Comparison of ENCODE assay signal across 15 cellular contexts in genomic region chr6:96468281-96468680, GRCh38.
"Had no signal": no experiment of that assay in that cellular context is flagged by ENCODE, and none has a peak within 500 bp of the region (broad histone marks: within the 10 kb centered on the region; RNA-seq: fewer than 3 reads in every experiment).

No MANE protein-coding gene starts in this region.

- H3K9me3 ChIP-seq: colonic mucosa, psoas muscle, upper lobe of right lung, vagina had no signal

- H3K27me3 ChIP-seq: colonic mucosa, hepatocyte, upper lobe of right lung, vagina had no signal

- H3K36me3 Mint-ChIP-seq: naive thymus-derived CD4-positive, alpha-beta T cell had no signal

- H3K36me3 ChIP-seq: colonic mucosa, upper lobe of right lung, vagina had no signal

- H3K27ac Mint-ChIP-seq: naive thymus-derived CD4-positive, alpha-beta T cell had no signal

- H3K4me1 ChIP-seq: colonic mucosa, psoas muscle, upper lobe of right lung, vagina had no signal

- DNase-seq: colonic mucosa; dermis blood vessel endothelial cell; erythroblast; foreskin melanocyte; kidney glomerular epithelial cell; mesendoderm; naive thymus-derived CD4-positive, alpha-beta T cell; psoas muscle; stimulated activated CD4-positive, alpha-beta T cell treated with anti-CD3 and anti-CD28 coated beads, Interleukin-2, amount 100 ng/mL, for 24 hours; stimulated activated CD4-positive, alpha-beta T cell treated with anti-CD3 and anti-CD28 coated beads, Interleukin-4, amount 100 ng/mL, for 4 hours; stimulated activated naive CD4-positive, alpha-beta T cell; upper lobe of right lung had no signal

- H3K4me3 Mint-ChIP-seq: naive thymus-derived CD4-positive, alpha-beta T cell had no signal

- ATAC-seq: naive thymus-derived CD4-positive, alpha-beta T cell; psoas muscle; sciatic nerve; upper lobe of right lung had no signal

- H3K27ac ChIP-seq: colonic mucosa, hepatocyte, psoas muscle, upper lobe of right lung, vagina had no signal

- H3K4me3 ChIP-seq: colonic mucosa, hepatocyte, psoas muscle, upper lobe of right lung, vagina had no signal
